15 cellular contexts compared by ENCODE assay signal in the genomic region with DNA sequence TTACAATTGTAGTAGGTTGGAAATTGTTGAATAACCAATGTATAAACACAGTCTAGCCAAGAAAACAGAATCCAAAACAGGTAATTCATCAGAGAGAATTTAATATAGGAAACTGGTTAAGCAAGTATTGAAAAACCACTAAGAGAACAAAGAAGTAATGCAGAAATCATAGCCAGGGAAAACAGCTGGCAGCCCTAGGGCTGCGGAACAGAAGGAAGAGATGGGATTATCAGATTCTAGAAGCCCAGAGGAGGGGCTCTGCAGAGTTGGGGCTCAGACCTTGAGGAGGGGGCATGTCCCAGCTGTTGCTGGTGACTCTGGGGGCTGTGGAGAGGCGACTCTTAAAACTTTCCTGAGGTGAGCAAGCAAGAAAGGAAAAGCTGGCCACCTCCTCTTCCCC. TPM values are rescaled to one million over a fixed set of nuclear protein-coding genes. Genes with fewer than 3 reads are reported as not detected.
DNase-seq lines count a peak whose midpoint lies in the region; FAIRE-seq and TF ChIP-seq lines count a peak whose summit lies in the region.
"Had no signal": no experiment of that assay in that cellular context is flagged by ENCODE, and none has a peak within 500 bp of the region (broad histone marks: within the 10 kb centered on the region; RNA-seq: fewer than 3 reads in every experiment).

No MANE protein-coding gene starts in this region.

- H3K36me3 ChIP-seq in kidney (ENCODE audit: control insufficient read depth in 1 of 2, insufficient read depth in 2 of 2, low read length in 2 of 2) (no peaks in the 10 kb centered on the region), suprapubic skin (no peaks in the 10 kb centered on the region), MM.1S (replicated peaks; ENCODE audit: insufficient read depth, low read length) (no peaks in the 10 kb centered on the region)
- H3K36me3 ChIP-seq: HAP-1 had no signal

- H3K27ac ChIP-seq in VCaP (peak overlapping the region; percentile 28), kidney (ENCODE audit: low read depth in 2 of 2, low read length in 2 of 2) (no peak overlapping the region), suprapubic skin (peak overlapping the region; percentile 49), MM.1S (ENCODE audit: low read length) (no peak overlapping the region)

- WGBS in suprapubic skin: 47% methylated on average over 2 of the region's 2 CpGs

- H3K9ac ChIP-seq in kidney (ENCODE audit: low read length in 2 of 2): no peak overlapping the region
- H3K9ac ChIP-seq in MM.1S (ENCODE audit: low read length): no peak overlapping the region

- no peak overlapping the region for H3K4me2 ChIP-seq in MM.1S (ENCODE audit: low read depth, low read length)

- no peak for TF ChIP-seq POLR2A in suprapubic skin (IDR thresholded peaks at IDR 0.05)

- H3K9me2 ChIP-seq in MM.1S (replicated peaks; ENCODE audit: insufficient read depth, low read length): no peaks in the 10 kb centered on the region

- no peaks in the 10 kb centered on the region for H3K27me3 ChIP-seq in suprapubic skin
- no peaks in the 10 kb centered on the region for H3K27me3 ChIP-seq in MM.1S (replicated peaks; ENCODE audit: insufficient read depth, low read length)

- H3K4me1 ChIP-seq in kidney (ENCODE audit: control insufficient read depth in 1 of 2, insufficient read depth in 1 of 2, low read depth in 1 of 2, low read length in 2 of 2) (no peaks in the 10 kb centered on the region), suprapubic skin (peaks cover 14% of the 10 kb centered on the region), MM.1S (ENCODE audit: low read length) (no peaks in the 10 kb centered on the region)
- H3K4me1 ChIP-seq: HAP-1 had no signal

- DNase-seq in NCI-H82 (lab: John Stamatoyannopoulos, UW) (peak; percentile 85), kidney (peak; percentile 12), suprapubic skin (ENCODE audit: low spot score in 2 of 2) (no peak), 8988T (no peak), MM.1S (no peak)
- no peak for DNase-seq in stimulated activated CD4-positive, alpha-beta T cell treated with anti-CD3 and anti-CD28 coated beads, Interleukin-12 subunit alpha, Interleukin-12 subunit beta, amount 100 ng/mL, for 4 hours
- DNase-seq: C1 segment of cervical spinal cord, Caco-2, MV-4-11, NCI-H1417 treated with DMSO at 0.1 percent for 48 hours, NCI-H2029, NCI-H524 treated with DMSO at 0.1 percent for 48 hours had no signal

- no peak overlapping the region for H3K4me3 ChIP-seq in kidney (ENCODE audit: low read length in 2 of 2)
- H3K4me3 ChIP-seq in suprapubic skin: no peak overlapping the region
- H3K4me3 ChIP-seq in MM.1S (ENCODE audit: low read length): no peak overlapping the region
- H3K4me3 ChIP-seq: HAP-1 had no signal

- H2AFZ ChIP-seq in MM.1S (ENCODE audit: low read length): no peak overlapping the region

- FAIRE-seq in kidney (lab: Jason Lieb, UNC): no peak
- FAIRE-seq: GM18507 had no signal

- intact Hi-C loops in kidney (cut with DNase I): no loop called here

- no peaks in the 10 kb centered on the region for H3F3A ChIP-seq in MM.1S (ENCODE audit: insufficient read depth, low read length)

- H3K9me3 ChIP-seq in kidney (ENCODE audit: control insufficient read depth in 1 of 2, low read length in 2 of 2) (no peaks in the 10 kb centered on the region), suprapubic skin (no peaks in the 10 kb centered on the region), MM.1S (replicated peaks; ENCODE audit: insufficient read depth, low read length) (no peaks in the 10 kb centered on the region)
- H3K9me3 ChIP-seq: HAP-1 had no signal

- TF ChIP-seq EP300 in suprapubic skin (IDR thresholded peaks at IDR 0.05): no peak

- no peaks in the 10 kb centered on the region for H4K20me1 ChIP-seq in MM.1S (ENCODE audit: insufficient read depth, low read length)

- H3K79me2 ChIP-seq in MM.1S (ENCODE audit: low read length): no peaks in the 10 kb centered on the region

- no peak for TF ChIP-seq CTCF in VCaP (conservative IDR thresholded peaks at IDR 0.05)
- TF ChIP-seq CTCF in kidney (IDR thresholded peaks at IDR 0.05; ENCODE audit: borderline replicate concordance, extremely low read depth, insufficient read depth): no peak
- no peak for TF ChIP-seq CTCF in suprapubic skin (IDR thresholded peaks at IDR 0.05)
- TF ChIP-seq CTCF in MM.1S (IDR thresholded peaks at IDR 0.05; ENCODE audit: low read length): no peak

RNA-seq across cellular contexts. Expression of a gene that starts 49.4 kb away (rescaled TPM):
- total RNA-seq in kidney: 421 TPM
- polyA plus RNA-seq in kidney (ENCODE audit: insufficient read depth, low read depth, low replicate concordance): 301 TPM
- 100 to 1,000 TPM; 420 to 548 (median 475) TPM for total RNA-seq in suprapubic skin

Comparison
In these comparisons a context has a peak if more than half of its experiments do, and no peak if none do; other contexts are left out.
1. DNase-seq: peak in NCI-H82 (single experiment) and kidney (single experiment); none in suprapubic skin (0 of 2), stimulated activated CD4-positive, alpha-beta T cell treated with anti-CD3 and anti-CD28 coated beads, Interleukin-12 subunit alpha, Interleukin-12 subunit beta, amount 100 ng/mL, for 4 hours (single experiment), 8988T (single experiment) and MM.1S (single experiment).
2. H3K27ac ChIP-seq: peak in VCaP (single experiment) and suprapubic skin (single experiment); none in kidney (0 of 2) and MM.1S (single experiment).